24 cellular contexts compared by ENCODE assay signal in genomic region chr9:92522983-92523970, GRCh38. TPM values are rescaled to one million over a fixed set of nuclear protein-coding genes. Genes with fewer than 3 reads are reported as not detected.
"Had no signal": no experiment of that assay in that cellular context is flagged by ENCODE, and none has a peak within 500 bp of the region (broad histone marks: within the 10 kb centered on the region; RNA-seq: fewer than 3 reads in every experiment).

No MANE protein-coding gene starts in this region.

- H3K27me3 ChIP-seq: breast epithelium, colonic mucosa, esophagus squamous epithelium, gastroesophageal sphincter, heart left ventricle, neural progenitor cell, transverse colon, vagina had no signal

- H3K4me2 ChIP-seq: neural progenitor cell, smooth muscle cell had no signal

- FAIRE-seq: kidney had no signal

- H3K4me3 ChIP-seq: breast epithelium, colonic mucosa, esophagus squamous epithelium, gastroesophageal sphincter, heart left ventricle, neural progenitor cell, smooth muscle cell, transverse colon, vagina had no signal

- DNase-seq: activated CD4-positive, alpha-beta T cell treated with anti-CD3 and anti-CD28 coated beads, Interleukin-2, amount 10 ng/mL, durations not matched to agents 7 days and 5 days; activated CD8-positive, alpha-beta T cell treated with anti-CD3 and anti-CD28 coated beads for 36 hours; activated naive CD4-positive, alpha-beta T cell; activated T-cell treated with anti-CD3 and anti-CD28 coated beads, Interleukin-2, amount 50 U/mL, for 24 hours; amniotic stem cell; colonic mucosa; esophagus squamous epithelium; heart left ventricle; kidney; naive thymus-derived CD8-positive, alpha-beta T cell; posterior cingulate gyrus; stimulated activated CD4-positive, alpha-beta T cell treated with anti-CD3 and anti-CD28 coated beads, Interleukin-15, amount 100 ng/mL, for 24 hours; T-helper 1 cell; transverse colon had no signal

- H3K9ac ChIP-seq: neural progenitor cell had no signal

- H3K4me1 ChIP-seq: breast epithelium, colonic mucosa, esophagus squamous epithelium, gastroesophageal sphincter, transverse colon, vagina had no signal

- H2AFZ ChIP-seq: neural progenitor cell had no signal

- H3K9me3 ChIP-seq: breast epithelium, colonic mucosa, esophagus squamous epithelium, gastroesophageal sphincter, heart left ventricle, transverse colon, vagina had no signal

- H3K27ac ChIP-seq: breast epithelium, colonic mucosa, esophagus squamous epithelium, gastroesophageal sphincter, heart left ventricle, neural progenitor cell, transverse colon, vagina had no signal

- H3K36me3 ChIP-seq: breast epithelium, colonic mucosa, esophagus squamous epithelium, gastroesophageal sphincter, neural progenitor cell, transverse colon, vagina had no signal

- ATAC-seq: activated CD8-positive, alpha-beta T cell treated with anti-CD3 and anti-CD28 coated beads for 36 hours; gastroesophageal sphincter; heart left ventricle; left lobe of liver; naive thymus-derived CD8-positive, alpha-beta T cell; sciatic nerve; stimulated activated memory B cell treated with anti-CD40 and anti-IgM and Interleukin-4, amounts not matched to agents 10 μg/mL and 1 μg/mL and 100 μg/mL, for 72 hours had no signal

RNA-seq across cellular contexts. Expression of gene ECM2, which starts 12.5 kb away (rescaled TPM):
- total RNA-seq: activated CD4-positive, alpha-beta T cell treated with anti-CD3 and anti-CD28 coated beads, Interleukin-2, amount 10 ng/mL, durations not matched to agents 7 days and 5 days; activated CD8-positive, alpha-beta T cell treated with anti-CD3 and anti-CD28 coated beads for 36 hours; activated T-helper 2 cell treated with anti-CD3 and anti-CD28 coated beads, Interferon-gamma antibody, Interleukin-2, Interleukin-4, amounts not matched to agents 10 μg/mL and 5 μg/mL and 100 μg/mL, durations not matched to agents 14 hours and 24 hours and 36 hours; lung microvascular endothelial cell; naive thymus-derived CD8-positive, alpha-beta T cell had no signal
- polyA plus RNA-seq: naive thymus-derived CD8-positive, alpha-beta T cell had no signal

RNA-seq across cellular contexts. Expression of gene ASPN, which starts 41.0 kb away (rescaled TPM):
- total RNA-seq: activated CD4-positive, alpha-beta T cell treated with anti-CD3 and anti-CD28 coated beads, Interleukin-2, amount 10 ng/mL, durations not matched to agents 7 days and 5 days; activated CD8-positive, alpha-beta T cell treated with anti-CD3 and anti-CD28 coated beads for 36 hours; activated T-helper 2 cell treated with anti-CD3 and anti-CD28 coated beads, Interferon-gamma antibody, Interleukin-2, Interleukin-4, amounts not matched to agents 10 μg/mL and 5 μg/mL and 100 μg/mL, durations not matched to agents 14 hours and 24 hours and 36 hours; lung microvascular endothelial cell; naive thymus-derived CD8-positive, alpha-beta T cell had no signal
- polyA plus RNA-seq: naive thymus-derived CD8-positive, alpha-beta T cell had no signal
